12 cellular contexts compared by ENCODE assay signal in genomic region chr15:90563460-90563859, GRCh38. TPM values are rescaled to one million over a fixed set of nuclear protein-coding genes. Genes with fewer than 3 reads are reported as not detected.
DNase-seq lines count a peak whose midpoint lies in the region; ATAC-seq and TF ChIP-seq lines count a peak whose summit lies in the region.
"Had no signal": no experiment of that assay in that cellular context is flagged by ENCODE, and none has a peak within 500 bp of the region (broad histone marks: within the 10 kb centered on the region; RNA-seq: fewer than 3 reads in every experiment).

No MANE protein-coding gene starts in this region.

- H3K4me1 ChIP-seq in subcutaneous abdominal adipose tissue (ENCODE audit: control insufficient read depth in 5 of 5, insufficient read depth in 5 of 5, low read length in 5 of 5), result peaks cover 14 to 73% (median 58%) of the 10 kb centered on the region in 5 donors
- H3K4me1 ChIP-seq: SJCRH30 had no signal

- DNase-seq in activated CD8-positive, alpha-beta memory T cell treated with anti-CD3 and anti-CD28 coated beads, Interleukin-2, amount 10 ng/mL, durations not matched to agents 7 days and 5 days, result no peak
- no peak for DNase-seq in activated CD8-positive, alpha-beta memory T cell treated with anti-CD3 and anti-CD28 coated beads, Interleukin-2, amount 50 U/mL, for 4 hours
- DNase-seq in T-helper 2 cell treated with Interferon-gamma antibody and Interleukin-4, amounts not matched to agents 5 μg/mL and 100 μg/mL, for 36 hours (ENCODE audit: low spot score), result no peak
- DNase-seq in kidney tubule cell (ENCODE audit: low spot score) (peak; percentile 22), posterior vena cava (ENCODE audit: low spot score) (no peak), NCI-H510A (lab: John Stamatoyannopoulos, UW) (no peak), foreskin fibroblast (no peak)
- DNase-seq: mucosa of descending colon, NCI-H1092, SJCRH30, uterus had no signal

- H3K4me3 ChIP-seq in subcutaneous abdominal adipose tissue (ENCODE audit: low read depth in 1 of 5, low read length in 5 of 5) (no peak overlapping the region), foreskin fibroblast (ENCODE audit: low read depth in 1 of 2, low read length in 2 of 2) (no peak overlapping the region)
- H3K4me3 ChIP-seq: mucosa of descending colon, SJCRH30, uterus had no signal

- H3K27me3 ChIP-seq in subcutaneous abdominal adipose tissue (ENCODE audit: control insufficient read depth in 5 of 5, insufficient read depth in 4 of 5, low read length in 5 of 5), result no peaks in the 10 kb centered on the region
- H3K27me3 ChIP-seq: SJCRH30, uterus had no signal

- peaks cover 38% of the 10 kb centered on the region for H3K36me3 Mint-ChIP-seq in activated CD8-positive, alpha-beta memory T cell treated with anti-CD3 and anti-CD28 coated beads, Interleukin-2, amount 10 ng/mL, durations not matched to agents 7 days and 5 days
- H3K36me3 Mint-ChIP-seq in T-helper 2 cell treated with Interferon-gamma antibody and Interleukin-4, amounts not matched to agents 5 μg/mL and 100 μg/mL, for 36 hours (ENCODE audit: low read depth), result peaks cover 52% of the 10 kb centered on the region

- H3K9ac ChIP-seq in subcutaneous abdominal adipose tissue (ENCODE audit: low read length in 5 of 5), result no peak overlapping the region

- peaks cover 88% of the 10 kb centered on the region for H3K4me1 Mint-ChIP-seq in activated CD8-positive, alpha-beta memory T cell treated with anti-CD3 and anti-CD28 coated beads, Interleukin-2, amount 10 ng/mL, durations not matched to agents 7 days and 5 days
- H3K4me1 Mint-ChIP-seq in T-helper 2 cell treated with Interferon-gamma antibody and Interleukin-4, amounts not matched to agents 5 μg/mL and 100 μg/mL, for 36 hours (ENCODE audit: low read depth), result peaks cover 75% of the 10 kb centered on the region

- no peak for TF ChIP-seq CTCF in foreskin fibroblast (IDR thresholded peaks at IDR 0.05; ENCODE audit: low read depth, low read length)

- intact Hi-C loops in posterior vena cava (cut with DNase I), result no loop called here

- H3K9me3 Mint-ChIP-seq in activated CD8-positive, alpha-beta memory T cell treated with anti-CD3 and anti-CD28 coated beads, Interleukin-2, amount 10 ng/mL, durations not matched to agents 7 days and 5 days (ENCODE audit: low read depth), result no peaks in the 10 kb centered on the region
- peaks cover 9% of the 10 kb centered on the region for H3K9me3 Mint-ChIP-seq in T-helper 2 cell treated with Interferon-gamma antibody and Interleukin-4, amounts not matched to agents 5 μg/mL and 100 μg/mL, for 36 hours

- peak overlapping the region; percentile 17 for H3K4me3 Mint-ChIP-seq in activated CD8-positive, alpha-beta memory T cell treated with anti-CD3 and anti-CD28 coated beads, Interleukin-2, amount 10 ng/mL, durations not matched to agents 7 days and 5 days
- peak overlapping the region; percentile 69 for H3K4me3 Mint-ChIP-seq in T-helper 2 cell treated with Interferon-gamma antibody and Interleukin-4, amounts not matched to agents 5 μg/mL and 100 μg/mL, for 36 hours

- H3K27me3 Mint-ChIP-seq in activated CD8-positive, alpha-beta memory T cell treated with anti-CD3 and anti-CD28 coated beads, Interleukin-2, amount 10 ng/mL, durations not matched to agents 7 days and 5 days, result no peaks in the 10 kb centered on the region
- no peaks in the 10 kb centered on the region for H3K27me3 Mint-ChIP-seq in T-helper 2 cell treated with Interferon-gamma antibody and Interleukin-4, amounts not matched to agents 5 μg/mL and 100 μg/mL, for 36 hours (ENCODE audit: low read depth)

- H3K27ac ChIP-seq in subcutaneous abdominal adipose tissue (ENCODE audit: low read depth, low read length), result peak overlapping the region; percentile 34
- H3K27ac ChIP-seq: SJCRH30 had no signal

- H3K9me3 ChIP-seq in subcutaneous abdominal adipose tissue (ENCODE audit: control insufficient read depth in 5 of 5, low read length in 5 of 5), result no peaks in the 10 kb centered on the region
- H3K9me3 ChIP-seq: mucosa of descending colon, SJCRH30, uterus had no signal

- ATAC-seq in activated CD8-positive, alpha-beta memory T cell treated with anti-CD3 and anti-CD28 coated beads, Interleukin-2, amount 10 ng/mL, durations not matched to agents 7 days and 5 days, result no peak

- H3K36me3 ChIP-seq in subcutaneous abdominal adipose tissue (ENCODE audit: control insufficient read depth in 5 of 5, insufficient read depth in 5 of 5, low read length in 5 of 5), result no peaks in the 10 kb centered on the region
- H3K36me3 ChIP-seq: SJCRH30, uterus had no signal

- H3K27ac Mint-ChIP-seq in activated CD8-positive, alpha-beta memory T cell treated with anti-CD3 and anti-CD28 coated beads, Interleukin-2, amount 10 ng/mL, durations not matched to agents 7 days and 5 days, result peak overlapping the region; percentile 95
- H3K27ac Mint-ChIP-seq in T-helper 2 cell treated with Interferon-gamma antibody and Interleukin-4, amounts not matched to agents 5 μg/mL and 100 μg/mL, for 36 hours, result peak overlapping the region; percentile 90

- CTCF ChIA-PET in activated CD8-positive, alpha-beta memory T cell treated with anti-CD3 and anti-CD28 coated beads, Interleukin-2, amount 10 ng/mL, durations not matched to agents 7 days and 5 days (lab: Charles Lee), result interaction anchor here (0.7 to 1.5 kb wide), 5 partner anchors 8 to 270 kb away, joined by 3 to 4 read pairs (median 3); no protein-coding TSS in a partner anchor

RNA-seq across cellular contexts. Expression of gene CRTC3, which starts 33.7 kb away (rescaled TPM):
- total RNA-seq in activated CD8-positive, alpha-beta memory T cell treated with anti-CD3 and anti-CD28 coated beads, Interleukin-2, amount 10 ng/mL, durations not matched to agents 7 days and 5 days, result 10 to 100 TPM; 62.3 to 79.1 TPM
- total RNA-seq in posterior vena cava, result 10 to 100 TPM; 48.0 to 55.5 TPM
